ENCODE assay signal across 22 cellular contexts in the genomic region with DNA sequence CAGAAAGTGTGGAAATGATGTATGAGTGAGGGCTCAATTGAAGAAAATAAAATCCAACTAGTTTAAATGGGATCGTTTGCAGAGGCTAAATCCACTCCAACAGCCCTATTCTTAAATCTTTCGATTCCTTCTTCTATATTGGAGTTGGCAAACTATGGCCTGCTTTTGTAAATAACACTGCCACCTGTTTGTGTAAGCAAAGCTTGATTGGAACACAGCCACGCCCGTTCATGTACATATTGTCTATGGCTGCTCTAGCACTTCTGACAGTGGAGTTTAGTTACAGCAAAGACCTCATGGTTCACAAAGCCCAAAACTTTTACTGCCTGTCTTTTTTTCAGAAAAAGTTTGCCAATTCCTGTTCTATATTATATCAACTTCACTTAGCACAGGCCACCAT.
A peak's percentile ranks its signal among the peaks of the same experiment; 100 is the strongest.
DNase-seq lines count a peak whose midpoint lies in the region; ATAC-seq and TF ChIP-seq lines count a peak whose summit lies in the region.
"Had no signal": no experiment of that assay in that cellular context is flagged by ENCODE, and none has a peak within 500 bp of the region (broad histone marks: within the 10 kb centered on the region; RNA-seq: fewer than 3 reads in every experiment).

No MANE protein-coding gene starts in this region.

- ATAC-seq in GM19463 (IDR thresholded peaks at IDR 0.05; ENCODE audit: unreplicated experiment), result no peak
- ATAC-seq: A549, GM12878 had no signal

- no peak for TF ChIP-seq CTCF in LNCaP clone FGC (IDR thresholded peaks at IDR 0.05; ENCODE audit: control insufficient read depth, extremely low read depth, insufficient read depth)

- H3K4me3 ChIP-seq in LNCaP clone FGC (ENCODE audit: low read depth, low read length), result no peak overlapping the region
- H3K4me3 ChIP-seq: A549; BLaER1 treated with 17β-estradiol and CSF1 and Interleukin-3, amounts not matched to agents 10 nM and 100 nM; GM12878; HAP-1 had no signal

- DNase-seq in NCI-H2171 treated with DMSO at 0.1 percent for 48 hours (lab: John Stamatoyannopoulos, UW) (peak; percentile 42), NCI-H2171 (lab: John Stamatoyannopoulos, UW) (no peak), LNCaP clone FGC (ENCODE audit: low read depth) (peak; percentile 89), NCI-H69 (lab: John Stamatoyannopoulos, UW) (peak; percentile 24), NCI-H187 (lab: John Stamatoyannopoulos, UW) (no peak)
- DNase-seq: 8988T; ACHN; AML-193; BE2C; CD4-positive, alpha-beta T cell; CD8-positive, alpha-beta memory T cell; DMS 273 treated with DMSO at 0.1 percent for 48 hours; DMS79; EL; GDM1; GOT3; HFFc6 had no signal

Comparison
In these comparisons a context has a peak if more than half of its experiments do, and no peak if none do; other contexts are left out.
1. DNase-seq: peak in NCI-H2171 treated with DMSO at 0.1 percent for 48 hours (single experiment), LNCaP clone FGC (single experiment) and NCI-H69 (single experiment); none in NCI-H2171 (single experiment) and NCI-H187 (0 of 2).